15 cellular contexts compared by ENCODE assay signal in genomic region chr6:166036321-166037105, GRCh38.
DNase-seq lines count a peak whose midpoint lies in the region; ATAC-seq and TF ChIP-seq lines count a peak whose summit lies in the region.
"Had no signal": no experiment of that assay in that cellular context is flagged by ENCODE, and none has a peak within 500 bp of the region (broad histone marks: within the 10 kb centered on the region; RNA-seq: fewer than 3 reads in every experiment).

No MANE protein-coding gene starts in this region.

- H3K27ac ChIP-seq in osteoblast (ENCODE audit: low read depth, low read length), result peak overlapping the region; percentile 24
- H3K27ac ChIP-seq: C4-2B had no signal

- H2AFZ ChIP-seq in osteoblast (ENCODE audit: low read length), result peak overlapping the region; percentile 71

- H4K20me1 ChIP-seq in osteoblast (ENCODE audit: insufficient read depth, low read length), result no peaks in the 10 kb centered on the region

- H3K9me3 ChIP-seq in osteoblast (ENCODE audit: low read depth, low read length), result no peaks in the 10 kb centered on the region
- H3K9me3 ChIP-seq: BE2C, HAP-1 had no signal

- no peaks in the 10 kb centered on the region for H3K36me3 ChIP-seq in osteoblast (ENCODE audit: insufficient read depth, low read length)
- H3K36me3 ChIP-seq: BE2C, HAP-1 had no signal

- no peak overlapping the region for H3K4me3 ChIP-seq in osteoblast (ENCODE audit: insufficient read depth, low read length)
- H3K4me3 ChIP-seq: GM12878, HAP-1, K562 had no signal

- DNase-seq in EL (peak; percentile 12), HCEC 1CT (peak; percentile 69), RPMI7951 (ENCODE audit: low read depth) (peak; percentile 56), osteoblast (ENCODE audit: insufficient read length, low spot score, missing footprints) (no peak), NCI-H2029 (lab: John Stamatoyannopoulos, UW) (no peak), retina (no peak)
- DNase-seq: BE2C; CD4-positive, alpha-beta memory T cell; DMS153; HFFc6 had no signal

- H3K4me1 ChIP-seq in osteoblast (ENCODE audit: insufficient read depth, low read length), result peaks cover 19% of the 10 kb centered on the region
- H3K4me1 ChIP-seq: HAP-1 had no signal

- H3K79me2 ChIP-seq in osteoblast (ENCODE audit: insufficient read depth, low read length), result no peaks in the 10 kb centered on the region

- H3K27me3 ChIP-seq in osteoblast (ENCODE audit: insufficient read depth, low read length), result no peaks in the 10 kb centered on the region
- H3K27me3 ChIP-seq: BE2C had no signal

- H3K4me2 ChIP-seq in osteoblast (ENCODE audit: insufficient read depth, low read length), result no peak overlapping the region

- no peak for TF ChIP-seq CTCF in osteoblast (IDR thresholded peaks at IDR 0.05; ENCODE audit: extremely low read depth, low read depth, low read length)

- ATAC-seq in GM21619 (IDR thresholded peaks at IDR 0.05; ENCODE audit: unreplicated experiment), result no peak
- ATAC-seq: GM12878, K562 had no signal

Comparison
In these comparisons a context has a peak if more than half of its experiments do, and no peak if none do; other contexts are left out.
1. DNase-seq: peak in EL (single experiment), HCEC 1CT (single experiment) and RPMI7951 (single experiment); none in osteoblast (single experiment), NCI-H2029 (single experiment) and retina (single experiment).